ENCODE assay signal across 26 cellular contexts in the genomic region with DNA sequence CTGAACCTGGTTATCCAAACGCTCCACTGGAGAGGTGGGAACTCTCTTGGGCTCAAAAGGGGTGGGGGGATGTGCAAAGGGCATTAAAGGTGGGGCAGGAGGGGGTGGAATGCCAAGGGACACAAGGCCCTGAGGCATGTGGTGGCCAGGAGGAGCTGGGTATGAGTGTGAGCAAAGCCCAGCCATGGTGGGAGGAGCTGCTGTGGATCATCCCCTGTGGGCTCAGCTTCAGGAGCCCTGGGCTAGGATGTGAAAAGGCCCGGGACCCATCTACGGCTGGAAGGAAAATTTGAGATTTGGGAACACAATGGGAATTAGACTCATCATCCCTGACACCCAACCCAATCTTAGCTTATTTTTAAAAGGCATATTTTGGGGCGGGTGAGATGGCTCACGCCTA. TPM values are rescaled to one million over a fixed set of nuclear protein-coding genes. Genes with fewer than 3 reads are reported as not detected.
DNase-seq lines count a peak whose midpoint lies in the region; TF ChIP-seq lines count a peak whose summit lies in the region.
"Had no signal": no experiment of that assay in that cellular context is flagged by ENCODE, and none has a peak within 500 bp of the region (broad histone marks: within the 10 kb centered on the region; RNA-seq: fewer than 3 reads in every experiment).

No MANE protein-coding gene starts in this region.

- CTCF ChIA-PET in MCF 10A (lab: Yijun Ruan, JAX), result no interaction called here
- CTCF ChIA-PET in mammary epithelial cell (lab: Charles Lee; ENCODE audit: low non-redundant PET), result no interaction called here

- H3K79me2 ChIP-seq in mammary epithelial cell (ENCODE audit: insufficient read depth, low read length), result no peaks in the 10 kb centered on the region

- H3K27me3 Mint-ChIP-seq in MCF 10A (ENCODE audit: insufficient read depth, unreplicated experiment) (no peaks in the 10 kb centered on the region), chondrocyte (ENCODE audit: low read depth) (no peaks in the 10 kb centered on the region), nephron (ENCODE audit: low read depth) (no peaks in the 10 kb centered on the region)
- H3K27me3 Mint-ChIP-seq: B cell had no signal

- 98% methylated on average over 5 of the region's 5 CpGs for WGBS in mammary epithelial cell (ENCODE audit: low coverage, missing lambda C conversion rate)

- in situ Hi-C loops in mammary epithelial cell (cut with MboI; ENCODE audit: low sequenced_read_pairs in 2 of 2), result no loop called here

- no peaks in the 10 kb centered on the region for H4K20me1 ChIP-seq in mammary epithelial cell (ENCODE audit: insufficient read depth, low read length)

- H3K4me1 ChIP-seq in mammary epithelial cell (ENCODE audit: insufficient read depth, low read length) (peaks cover 10% of the 10 kb centered on the region), subcutaneous abdominal adipose tissue (ENCODE audit: control insufficient read depth in 5 of 5, insufficient read depth in 5 of 5, low read length in 5 of 5) (peaks cover 46 to 96% (median 88%) of the 10 kb centered on the region in 5 donors)

- H3K4me3 Mint-ChIP-seq in MCF 10A (ENCODE audit: unreplicated experiment), result no peak overlapping the region
- H3K4me3 Mint-ChIP-seq in chondrocyte (ENCODE audit: unreplicated experiment), result no peak overlapping the region
- H3K4me3 Mint-ChIP-seq in nephron, result no peak overlapping the region
- H3K4me3 Mint-ChIP-seq: activated naive CD8-positive, alpha-beta T cell treated with anti-CD3 and anti-CD28 coated beads, Interleukin-2, amount 10 ng/mL, durations not matched to agents 7 days and 5 days; B cell; endodermal cell; nephron progenitor cell; stimulated activated effector memory CD8-positive, alpha-beta T cell treated with anti-CD3 and anti-CD28 coated beads, Interleukin-12 subunit alpha, Interleukin-12 subunit beta, amount 100 ng/mL, for 72 hours; T-helper 2 cell treated with Interferon-gamma antibody and Interleukin-4, amounts not matched to agents 5 μg/mL and 100 μg/mL, for 36 hours had no signal

- H3K9me3 ChIP-seq in mammary epithelial cell (replicated peaks; ENCODE audit: insufficient read depth, low read length) (no peaks in the 10 kb centered on the region), subcutaneous abdominal adipose tissue (ENCODE audit: control insufficient read depth in 5 of 5, low read length in 5 of 5) (no peaks in the 10 kb centered on the region)
- H3K9me3 ChIP-seq: upper lobe of left lung had no signal

- H3K9ac ChIP-seq in mammary epithelial cell (ENCODE audit: insufficient read depth, low read length) (no peak overlapping the region), subcutaneous abdominal adipose tissue (ENCODE audit: low read length in 5 of 5) (peak overlapping the region in 1 of 5 donors; percentile 6)

- BruUV-seq in MCF 10A (replicated peaks; lab: Mats Ljungman, UMichigan) (no TSS peak), mammary epithelial cell (replicated peaks; lab: Mats Ljungman, UMichigan) (no TSS peak)

- no peak for TF ChIP-seq CTCF in MCF 10A (IDR thresholded peaks at IDR 0.05; ENCODE audit: unreplicated experiment)
- no peak for TF ChIP-seq CTCF in mammary epithelial cell (conservative IDR thresholded peaks at IDR 0.05 in 1 of 2, IDR thresholded peaks at IDR 0.05 in 1 of 2; ENCODE audit: extremely low read depth in 1 of 2, insufficient read depth in 1 of 2, low read depth in 1 of 2, low read length in 2 of 2)
- TF ChIP-seq CTCF in chondrocyte (IDR thresholded peaks at IDR 0.05), result no peak
- TF ChIP-seq CTCF in nephron (IDR thresholded peaks at IDR 0.05; ENCODE audit: unreplicated experiment in 3 of 3), result no peak

- H2AFZ ChIP-seq in mammary epithelial cell (ENCODE audit: low read depth, low read length), result no peak overlapping the region

- intact Hi-C loops in MCF 10A (cut with micrococcal nuclease) (no loop called here), mammary epithelial cell (cut with micrococcal nuclease) (no loop called here)

- H3K27me3 ChIP-seq in mammary epithelial cell (ENCODE audit: insufficient read depth, low read length), result no peaks in the 10 kb centered on the region
- H3K27me3 ChIP-seq in subcutaneous abdominal adipose tissue (ENCODE audit: control insufficient read depth in 5 of 5, insufficient read depth in 4 of 5, low read length in 5 of 5), result no peaks in the 10 kb centered on the region
- H3K27me3 ChIP-seq: upper lobe of left lung had no signal

- dilution Hi-C loops in mammary epithelial cell (cut with HindIII; ENCODE audit: low sequenced_read_pairs), result no loop called here

- H3K36me3 ChIP-seq in mammary epithelial cell (ENCODE audit: insufficient read depth, low read length) (no peaks in the 10 kb centered on the region), subcutaneous abdominal adipose tissue (ENCODE audit: control insufficient read depth in 5 of 5, insufficient read depth in 5 of 5, low read length in 5 of 5) (peaks cover 0 to 33% (median 8%) of the 10 kb centered on the region in 5 donors)
- H3K36me3 ChIP-seq: upper lobe of left lung, WERI-Rb-1 had no signal

- no peaks in the 10 kb centered on the region for H3K36me3 Mint-ChIP-seq in MCF 10A (ENCODE audit: insufficient read depth, unreplicated experiment)
- H3K36me3 Mint-ChIP-seq in chondrocyte (ENCODE audit: low read depth), result peaks cover 5% of the 10 kb centered on the region
- H3K36me3 Mint-ChIP-seq in nephron (ENCODE audit: low read depth), result no peaks in the 10 kb centered on the region
- H3K36me3 Mint-ChIP-seq: activated naive CD8-positive, alpha-beta T cell treated with anti-CD3 and anti-CD28 coated beads, Interleukin-2, amount 10 ng/mL, durations not matched to agents 7 days and 5 days had no signal

- DNase-seq in MCF 10A (ENCODE audit: unreplicated experiment), result no peak
- no peak for DNase-seq in mammary epithelial cell
- DNase-seq in chondrocyte (ENCODE audit: low spot score), result no peak
- DNase-seq in NCI-H1105 (lab: John Stamatoyannopoulos, UW), result no peak
- no peak for DNase-seq in A172 (ENCODE audit: low spot score)
- no peak for DNase-seq in NCI-H1417 (lab: John Stamatoyannopoulos, UW)
- DNase-seq: 8988T; activated CD8-positive, alpha-beta memory T cell treated with anti-CD3 and anti-CD28 coated beads, Interleukin-2, amount 50 U/mL, for 48 hours; activated naive CD8-positive, alpha-beta T cell treated with anti-CD3 and anti-CD28 coated beads, Interleukin-2, amount 10 ng/mL, durations not matched to agents 7 days and 5 days; DMS79; endodermal cell; glutamatergic neuron; NCI-H510A; nephron progenitor cell; NK-92 treated with Interleukin-12 subunit alpha and Interleukin-12 subunit beta, amount 100 ng/mL, for 24 hours; stimulated activated CD4-positive, alpha-beta T cell treated with anti-CD3 and anti-CD28 coated beads, Interleukin-1b, Interleukin-23, amount 100 ng/mL, for 48 hours; WERI-Rb-1 had no signal

- H3K27ac Mint-ChIP-seq in MCF 10A (ENCODE audit: low read depth, unreplicated experiment), result peak overlapping the region; percentile 81
- H3K27ac Mint-ChIP-seq in chondrocyte (ENCODE audit: unreplicated experiment), result peak overlapping the region; percentile 22
- H3K27ac Mint-ChIP-seq in nephron, result peak overlapping the region; percentile 61 to 70 (median 62)
- H3K27ac Mint-ChIP-seq: activated naive CD8-positive, alpha-beta T cell treated with anti-CD3 and anti-CD28 coated beads, Interleukin-2, amount 10 ng/mL, durations not matched to agents 7 days and 5 days; activated T-helper 2 cell treated with anti-CD3 and anti-CD28 coated beads, Interferon-gamma antibody, Interleukin-2, Interleukin-4, amounts not matched to agents 10 μg/mL and 5 μg/mL and 100 μg/mL, durations not matched to agents 14 hours and 24 hours and 36 hours; B cell; endodermal cell; nephron progenitor cell; stimulated activated effector memory CD8-positive, alpha-beta T cell treated with anti-CD3 and anti-CD28 coated beads, Interleukin-12 subunit alpha, Interleukin-12 subunit beta, amount 100 ng/mL, for 72 hours; T-helper 2 cell treated with Interferon-gamma antibody and Interleukin-4, amounts not matched to agents 5 μg/mL and 100 μg/mL, for 36 hours had no signal

- POLR2A ChIA-PET in MCF 10A (lab: Yijun Ruan, JAX), result interaction anchor here (0.9 to 1.6 kb wide), 2 partner anchors 37 to 79 kb away, joined by 3 read pairs; no protein-coding TSS in a partner anchor

- H3K4me1 Mint-ChIP-seq in MCF 10A (ENCODE audit: insufficient read depth, unreplicated experiment) (peaks cover 30% of the 10 kb centered on the region), chondrocyte (ENCODE audit: low read depth) (peaks cover 76% of the 10 kb centered on the region), nephron (peaks cover 84% of the 10 kb centered on the region)
- H3K4me1 Mint-ChIP-seq: stimulated activated effector memory CD8-positive, alpha-beta T cell treated with anti-CD3 and anti-CD28 coated beads, Interleukin-12 subunit alpha, Interleukin-12 subunit beta, amount 100 ng/mL, for 72 hours had no signal

- H3K9me3 Mint-ChIP-seq in MCF 10A (ENCODE audit: unreplicated experiment) (no peaks in the 10 kb centered on the region), chondrocyte (ENCODE audit: low read depth) (no peaks in the 10 kb centered on the region), nephron (no peaks in the 10 kb centered on the region)
- H3K9me3 Mint-ChIP-seq: activated naive CD8-positive, alpha-beta T cell treated with anti-CD3 and anti-CD28 coated beads, Interleukin-2, amount 10 ng/mL, durations not matched to agents 7 days and 5 days; activated T-helper 2 cell treated with anti-CD3 and anti-CD28 coated beads, Interferon-gamma antibody, Interleukin-2, Interleukin-4, amounts not matched to agents 10 μg/mL and 5 μg/mL and 100 μg/mL, durations not matched to agents 14 hours and 24 hours and 36 hours; endodermal cell; nephron progenitor cell; stimulated activated effector memory CD8-positive, alpha-beta T cell treated with anti-CD3 and anti-CD28 coated beads, Interleukin-12 subunit alpha, Interleukin-12 subunit beta, amount 100 ng/mL, for 72 hours; T-helper 2 cell treated with Interferon-gamma antibody and Interleukin-4, amounts not matched to agents 5 μg/mL and 100 μg/mL, for 36 hours had no signal

- no peak overlapping the region for H3K27ac ChIP-seq in mammary epithelial cell (ENCODE audit: insufficient read depth, low read depth, low read length)
- H3K27ac ChIP-seq in subcutaneous abdominal adipose tissue (ENCODE audit: low read depth, low read length), result peak overlapping the region; percentile 81
- H3K27ac ChIP-seq: SK-N-MC, WERI-Rb-1 had no signal

- no peak overlapping the region for H3K4me2 ChIP-seq in mammary epithelial cell (ENCODE audit: insufficient read depth, low read depth, low read length)

- H3K4me3 ChIP-seq in mammary epithelial cell (replicated peaks in 1 of 3; ENCODE audit: insufficient read depth in 1 of 3, low read depth in 2 of 3, low read length in 3 of 3) (no peak overlapping the region), subcutaneous abdominal adipose tissue (ENCODE audit: low read depth in 1 of 5, low read length in 5 of 5) (no peak overlapping the region)
- H3K4me3 ChIP-seq: GM12878, SK-N-MC, upper lobe of left lung had no signal

RNA-seq across cellular contexts. Expression of gene MGLL, which starts 33.3 kb away (rescaled TPM):
- total RNA-seq in MCF 10A (2022) (12.6 and 25.3 TPM in 2 replicates), mammary epithelial cell (10 to 100 TPM in 1 of 2 donors, 1 to 10 TPM in 1; 7.8 to 46.3 TPM), chondrocyte (36.4 to 61.0 TPM (median 59.5 TPM) in 3 replicates)
- polyA plus RNA-seq in mammary epithelial cell, result 16.9 TPM
- 27.4 TPM for polyA minus RNA-seq in mammary epithelial cell
- 31.2 and 31.4 TPM in 2 replicates for total RNA-seq in A172 (2014; rRNA removed; shearing (Covaris generic))

Comparison
In these comparisons a context has a peak if more than half of its experiments do, and no peak if none do; other contexts are left out.
1. H3K27ac Mint-ChIP-seq: peak in every context shown above with its lines; median percentile 81 in MCF 10A; 62 in nephron; 22 in chondrocyte.